In genomic region chr3:57100046-57100695, GRCh38 we compare ENCODE assay signal across 8 cellular contexts. TPM values are rescaled to one million over a fixed set of nuclear protein-coding genes. Genes with fewer than 3 reads are reported as not detected.
A peak's percentile ranks its signal among the peaks of the same experiment; 100 is the strongest.
DNase-seq lines count a peak whose midpoint lies in the region; ATAC-seq and TF ChIP-seq lines count a peak whose summit lies in the region.

No MANE protein-coding gene starts in this region.

- TF ChIP-seq CTCF in adrenal gland (IDR thresholded peaks at IDR 0.05) (peak; percentile 86 to 93 (median 91)), retinal pigment epithelial cell (conservative IDR thresholded peaks at IDR 0.05; ENCODE audit: low read depth, low read length) (peak; percentile 86)

- H3K9me3 ChIP-seq in adrenal gland (replicated peaks in 1 of 3), result no peaks in the 10 kb centered on the region

- H3K36me3 ChIP-seq in adrenal gland (replicated peaks in 1 of 2), result no peaks in the 10 kb centered on the region

- POLR2A ChIA-PET in T-cell (lab: Charles Lee), result no interaction called here

- CTCF ChIA-PET in T-cell (lab: Charles Lee), result interaction anchor here (0.6 to 1.1 kb wide), 3 partner anchors 72 to 756 kb away, joined by 3 to 6 read pairs (median 4); no protein-coding TSS in a partner anchor

- peaks cover 0 to 5% of the 10 kb centered on the region in 2 donors for H3K4me1 ChIP-seq in adrenal gland (replicated peaks in 1 of 2)

- H3K27me3 ChIP-seq in adrenal gland, result no peaks in the 10 kb centered on the region

- H3K9me3 Mint-ChIP-seq in T-cell, result no peaks in the 10 kb centered on the region

- ATAC-seq in GM18511 (IDR thresholded peaks at IDR 0.05; ENCODE audit: unreplicated experiment), result peak; percentile 54
- peak; percentile 66 to 72 (median 70) for ATAC-seq in T-cell (replicated peaks in 1 of 4)
- ATAC-seq in left ventricle myocardium superior, result peak; percentile 85
- no peak for ATAC-seq in HG03196 (IDR thresholded peaks at IDR 0.05; ENCODE audit: unreplicated experiment)

- no peak for TF ChIP-seq POLR2A in adrenal gland (IDR thresholded peaks at IDR 0.05)

- DNase-seq in AG08396 (ENCODE audit: low spot score), result peak; percentile 83
- peak; percentile 62 for DNase-seq in MV-4-11 (lab: John Stamatoyannopoulos, UW)
- DNase-seq in T-cell, result peak in 29 of 34 experiments; percentile 7 to 52 (median 34)
- peak; percentile 73 to 92 (median 78) for DNase-seq in adrenal gland
- no peak for DNase-seq in left ventricle myocardium superior
- DNase-seq in retinal pigment epithelial cell (ENCODE audit: low read depth), result no peak

- peaks cover 0 to 3% (median 2%) of the 10 kb centered on the region in 3 donors for H3K4me1 Mint-ChIP-seq in T-cell

- H3K27ac Mint-ChIP-seq in T-cell, result no peak overlapping the region

- intact Hi-C loops in adrenal gland (cut with DNase I) (loop anchor here in 1 of 2 donors (5.0 kb wide), 1 partner anchor 62 kb away; no protein-coding TSS in a partner anchor), left ventricle myocardium superior (cut with micrococcal nuclease) (loop anchor here (10.0 kb wide), 1 partner anchor 125 kb away; the partner anchor contains the start of gene APPL1)

- no peak overlapping the region for H3K4me3 Mint-ChIP-seq in T-cell

- WGBS in adrenal gland, 4 donors, result 10 to 15% (median 13%) methylated on average over 7 of the region's 7 CpGs

- no peak overlapping the region for H3K27ac ChIP-seq in adrenal gland

- no peaks in the 10 kb centered on the region for H3K27me3 Mint-ChIP-seq in T-cell

- H3K4me3 ChIP-seq in adrenal gland, result no peak overlapping the region
- H3K4me3 ChIP-seq in retinal pigment epithelial cell (ENCODE audit: low read length), result no peak overlapping the region

- no peaks in the 10 kb centered on the region for H3K36me3 Mint-ChIP-seq in T-cell

RNA-seq across cellular contexts. Expression of gene SPATA12, which starts 39.7 kb away (rescaled TPM):
- total RNA-seq in T-cell, result not detected
- total RNA-seq in adrenal gland, result under 1 TPM in 5 of 8 donors, not detected in 3; 0.22 to 0.83 (median 0.40) TPM
- polyA plus RNA-seq in adrenal gland, result under 1 TPM; 0.07 to 0.62 (median 0.48) TPM
- total RNA-seq in left ventricle myocardium superior, result not detected

Comparison
In these comparisons a context has a peak if more than half of its experiments do, and no peak if none do; other contexts are left out.
1. DNase-seq: peak in AG08396 (single experiment), MV-4-11 (single experiment), T-cell (29 of 34) and adrenal gland (7 of 7); none in left ventricle myocardium superior (single experiment) and retinal pigment epithelial cell (single experiment).